14 cellular contexts compared by ENCODE assay signal in genomic region chr3:185912929-185913901, GRCh38. TPM values are rescaled to one million over a fixed set of nuclear protein-coding genes. Genes with fewer than 3 reads are reported as not detected.
DNase-seq lines count a peak whose midpoint lies in the region; ATAC-seq, FAIRE-seq and TF ChIP-seq lines count a peak whose summit lies in the region.
"Had no signal": no experiment of that assay in that cellular context is flagged by ENCODE, and none has a peak within 500 bp of the region (broad histone marks: within the 10 kb centered on the region; RNA-seq: fewer than 3 reads in every experiment).

No MANE protein-coding gene starts in this region.

- 93% methylated on average over 5 to 6 of the region's 7 CpGs for WGBS in ectodermal cell, 2 experiments

- H3K4me1 ChIP-seq in right atrium auricular region (no peaks in the 10 kb centered on the region), ectodermal cell (ENCODE audit: control insufficient read depth, insufficient read depth, low read length) (no peaks in the 10 kb centered on the region)
- H3K4me1 ChIP-seq: esophagus muscularis mucosa had no signal

- no peaks in the 10 kb centered on the region for H3K9me3 ChIP-seq in right atrium auricular region
- no peaks in the 10 kb centered on the region for H3K9me3 ChIP-seq in ectodermal cell (ENCODE audit: control insufficient read depth, low read length)
- H3K9me3 ChIP-seq: esophagus muscularis mucosa had no signal

- ATAC-seq in Right ventricle myocardium superior (ENCODE audit: poor library complexity) (peak; percentile 7), GM19395 (IDR thresholded peaks at IDR 0.05; ENCODE audit: unreplicated experiment) (no peak), HG02981 (IDR thresholded peaks at IDR 0.05; ENCODE audit: unreplicated experiment) (no peak)

- H3K27ac Mint-ChIP-seq in type B pancreatic cell: peak overlapping the region; percentile 18

- H3K27ac ChIP-seq in right atrium auricular region: no peak overlapping the region
- H3K27ac ChIP-seq in ectodermal cell (ENCODE audit: insufficient read depth, low read depth, low read length, poor library complexity, severe bottlenecking): peak overlapping the region; percentile 16
- H3K27ac ChIP-seq: C4-2B, esophagus muscularis mucosa, VCaP had no signal

- H3K9me3 Mint-ChIP-seq in type B pancreatic cell: peaks cover 5% of the 10 kb centered on the region

- H3K4me3 Mint-ChIP-seq in type B pancreatic cell: no peak overlapping the region

- peaks cover 50% of the 10 kb centered on the region for H3K36me3 ChIP-seq in right atrium auricular region
- H3K36me3 ChIP-seq in ectodermal cell (ENCODE audit: control insufficient read depth, insufficient read depth, low read length): peaks cover 28% of the 10 kb centered on the region

- DNase-seq in Right ventricle myocardium superior (no peak), right atrium auricular region (ENCODE audit: low spot score) (no peak), NAMALWA (ENCODE audit: low spot score) (peak; percentile 59), type B pancreatic cell (ENCODE audit: extremely low spot score, unreplicated experiment) (no peak), D721Med (ENCODE audit: insufficient read length, low spot score) (no peak)
- DNase-seq: cerebellar nuclear complex, NCI-H187 treated with DMSO at 0.1 percent for 48 hours, trophoblast cell had no signal

- no peak overlapping the region for H3K4me3 ChIP-seq in right atrium auricular region
- no peak overlapping the region for H3K4me3 ChIP-seq in ectodermal cell (ENCODE audit: insufficient read depth, low read depth, low read length)
- H3K4me3 ChIP-seq: esophagus muscularis mucosa had no signal

- H3K4me1 Mint-ChIP-seq in type B pancreatic cell (ENCODE audit: unreplicated experiment): no peaks in the 10 kb centered on the region

- peaks cover 33% of the 10 kb centered on the region for H3K36me3 Mint-ChIP-seq in type B pancreatic cell

- no peak for FAIRE-seq in D721Med (lab: Jason Lieb, UNC)

- H3K27me3 Mint-ChIP-seq in type B pancreatic cell: no peaks in the 10 kb centered on the region

- no peaks in the 10 kb centered on the region for H3K27me3 ChIP-seq in right atrium auricular region
- H3K27me3 ChIP-seq in ectodermal cell (ENCODE audit: control insufficient read depth, insufficient read depth, low read length, poor library complexity, severe bottlenecking): no peaks in the 10 kb centered on the region
- H3K27me3 ChIP-seq: esophagus muscularis mucosa had no signal

- intact Hi-C loops in Right ventricle myocardium superior (cut with DNase I): loop anchor here (10.0 kb wide), 1 partner anchor 88 kb away; the partner anchor contains the start of gene IGF2BP2

- no peak for TF ChIP-seq CTCF in right atrium auricular region (IDR thresholded peaks at IDR 0.05)
- no peak for TF ChIP-seq CTCF in type B pancreatic cell (conservative IDR thresholded peaks at IDR 0.05)
- no peak for TF ChIP-seq CTCF in D721Med (IDR thresholded peaks at IDR 0.05; ENCODE audit: insufficient read depth, missing control alignments)

RNA-seq across cellular contexts. Expression of gene TRA2B, which starts 24.6 kb away (rescaled TPM):
- 41.4 TPM for total RNA-seq in Right ventricle myocardium superior
- 100 to 1,000 TPM; 144 to 163 TPM for total RNA-seq in right atrium auricular region
- polyA plus RNA-seq in ectodermal cell (2013, experiment 1 of 4): 256 TPM
- 287 TPM for polyA plus RNA-seq in ectodermal cell (2013, experiment 2 of 4)
- 242 TPM for polyA plus RNA-seq in ectodermal cell (2013, experiment 3 of 4)
- polyA plus RNA-seq in ectodermal cell (2013, experiment 4 of 4): 242 TPM
- total RNA-seq in type B pancreatic cell (ENCODE audit: low replicate concordance): 136 and 205 TPM in 2 replicates
